ENCODE assay signal across 8 cellular contexts in the genomic region with DNA sequence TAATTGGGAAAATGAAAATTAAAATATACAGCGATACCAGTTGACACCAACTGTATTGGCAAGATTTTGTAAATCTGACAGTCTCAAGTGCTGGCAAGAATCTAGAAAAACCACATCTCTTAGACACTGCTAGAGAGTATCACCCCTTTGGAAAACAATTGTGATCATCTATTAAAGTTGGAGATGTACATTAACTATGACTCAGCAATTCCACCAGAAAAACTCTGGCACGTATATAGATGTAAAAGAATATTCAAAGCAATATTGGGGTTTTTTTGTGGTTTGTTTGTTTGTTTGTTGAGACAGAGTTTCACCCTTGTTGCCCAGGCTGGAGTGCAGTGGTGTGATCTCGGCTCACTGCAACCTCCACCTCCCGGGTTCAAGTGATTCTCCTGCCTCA.
"Had no signal": no experiment of that assay in that cellular context is flagged by ENCODE, and none has a peak within 500 bp of the region (broad histone marks: within the 10 kb centered on the region; RNA-seq: fewer than 3 reads in every experiment).

No MANE protein-coding gene starts in this region.

- H3K4me3 ChIP-seq: GM23248, HAP-1 had no signal

- H3K36me3 Mint-ChIP-seq: IgD-negative memory B cell had no signal

- H3K9me3 Mint-ChIP-seq: HFFc6 had no signal

- H3K36me3 ChIP-seq: HAP-1 had no signal

- DNase-seq: GM23248, GOT3, H7, HFFc6 had no signal

- ATAC-seq: HCT116 had no signal

- H3K4me1 Mint-ChIP-seq: IgD-negative memory B cell had no signal

- H3K4me3 Mint-ChIP-seq: HFFc6, IgD-negative memory B cell had no signal

- H3K27me3 Mint-ChIP-seq: IgD-negative memory B cell had no signal

- H3K9me3 ChIP-seq: HAP-1 had no signal

- H2AFZ ChIP-seq: GM23248 had no signal

- H3K27ac ChIP-seq: GM23248, HL-60 had no signal

- H3K9ac ChIP-seq: GM23248 had no signal
